ENCODE assay signal across 32 cellular contexts in the genomic region with DNA sequence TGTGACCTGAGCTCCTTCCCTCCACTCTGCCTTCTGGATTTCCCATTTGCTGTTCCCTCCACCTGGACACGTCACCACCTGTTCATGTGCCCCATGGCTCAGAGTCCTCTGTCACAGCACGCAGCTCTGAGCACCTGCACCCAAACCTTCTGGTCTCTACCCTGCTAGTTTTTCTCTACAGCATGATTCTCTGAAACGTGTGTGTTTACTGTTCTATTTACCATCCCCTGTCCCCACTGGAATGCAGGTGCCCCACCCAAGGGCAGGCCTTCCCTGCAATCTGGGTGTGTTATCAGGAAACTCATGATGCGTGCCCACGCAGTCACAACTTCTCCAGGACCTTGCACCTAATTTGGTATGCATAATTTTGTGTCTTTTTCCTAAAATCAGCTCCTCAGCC.
DNase-seq lines count a peak whose midpoint lies in the region; ATAC-seq, FAIRE-seq and TF ChIP-seq lines count a peak whose summit lies in the region.
"Had no signal": no experiment of that assay in that cellular context is flagged by ENCODE, and none has a peak within 500 bp of the region (broad histone marks: within the 10 kb centered on the region; RNA-seq: fewer than 3 reads in every experiment).

No MANE protein-coding gene starts in this region.

- no peaks in the 10 kb centered on the region for H4K20me1 ChIP-seq in IMR-90 (ENCODE audit: insufficient read depth, low read length)

- H3K4ac ChIP-seq in IMR-90 (ENCODE audit: low read depth, low read length), result peak overlapping the region; percentile 59; the same call in 1 of the 2 replicates

- 100% methylated on average over 1 of the region's 5 CpGs; no CpG with 5 or more reads in 1 of the 2 experiments for WGBS in IMR-90 (ENCODE audit: extremely low coverage in 2 of 2, insufficient read length in 1 of 2), 2 experiments
- WGBS in transverse colon (ENCODE audit: low coverage in 1 of 2), 2 donors, result 47 to 53% methylated on average over 3 to 5 of the region's 5 CpGs

- H2BK20ac ChIP-seq in IMR-90 (ENCODE audit: low read depth, low read length), result peak overlapping the region; percentile 72

- peak overlapping the region; percentile 57; the same call in 1 of the 2 replicates for H2BK120ac ChIP-seq in IMR-90 (ENCODE audit: low read depth, low read length)

- H2AFZ ChIP-seq in IMR-90 (replicated peaks; ENCODE audit: low read length, poor library complexity), result no peak overlapping the region
- H2AFZ ChIP-seq: GM23248 had no signal

- H2BK5ac ChIP-seq in IMR-90 (ENCODE audit: low read depth, low read length, poor library complexity, severe bottlenecking), result no peak overlapping the region

- in situ Hi-C loops in IMR-90 (cut with MboI; ENCODE audit: low sequenced_read_pairs) (no loop called here), transverse colon (cut with MboI; ENCODE audit: low pct_ligation_motif_present in 1 of 4, low pct_unique_long_range_greater_than_20kb in 1 of 4, low sequenced_read_pairs in 3 of 4) (no loop called here)

- POLR2A ChIA-PET in IMR-90 (lab: Charles Lee; ENCODE audit: unreplicated experiment), result no interaction called here

- peak overlapping the region; percentile 0; the same call in 1 of the 2 replicates for H2AK5ac ChIP-seq in IMR-90 (ENCODE audit: low read depth, low read length)

- H3K27me3 ChIP-seq in IMR-90 (ENCODE audit: control insufficient read depth, insufficient read depth, low read length) (no peaks in the 10 kb centered on the region), bronchial epithelial cell (ENCODE audit: control insufficient read depth, insufficient read depth, low read length) (no peaks in the 10 kb centered on the region), transverse colon (no peaks in the 10 kb centered on the region)
- H3K27me3 ChIP-seq: spleen, tibial artery had no signal

- H3K56ac ChIP-seq in IMR-90 (ENCODE audit: extremely low read depth, insufficient read depth, low read length), result no peak overlapping the region

- H3K9ac ChIP-seq in IMR-90 (ENCODE audit: low read depth, low read length), result no peak overlapping the region
- H3K9ac ChIP-seq: GM23248 had no signal

- no peak for TF ChIP-seq EP300 in transverse colon (IDR thresholded peaks at IDR 0.05; ENCODE audit: low read depth)

- H3K9me3 ChIP-seq in IMR-90 (ENCODE audit: control insufficient read depth, insufficient read depth, low read length) (no peaks in the 10 kb centered on the region), mucosa of descending colon (no peaks in the 10 kb centered on the region), transverse colon (no peaks in the 10 kb centered on the region)
- H3K9me3 ChIP-seq: spleen, tibial artery had no signal

- DNase-seq in IMR-90, result no peak
- peak; percentile 53 for DNase-seq in bronchial epithelial cell (ENCODE audit: low read depth)
- peak in 2 of 3 donors; percentile 7 to 41 for DNase-seq in mucosa of descending colon
- peak; percentile 25 for DNase-seq in transverse colon
- no peak for DNase-seq in activated CD4-positive, CD25-positive, alpha-beta regulatory T cell (lab: John Stamatoyannopoulos, UW)
- DNase-seq in GM20000 (ENCODE audit: low spot score), result no peak
- DNase-seq: activated CD4-positive, alpha-beta T cell treated with anti-CD3 and anti-CD28 coated beads for 36 hours; activated CD8-positive, alpha-beta T cell treated with anti-CD3 and anti-CD28 coated beads, Interleukin-2, amount 10 ng/mL, durations not matched to agents 7 days and 5 days; activated naive CD4-positive, alpha-beta T cell treated with anti-CD3 and anti-CD28 coated beads, Interleukin-2, amount 50 U/mL, for 16 hours; amniotic stem cell; COR-L47; DMS79; GM23248; HFFc6; hippocampal formation; KG1; NCI-H1436 treated with DMSO at 0.1 percent for 48 hours; NCI-H2107; NCI-H345; posterior cingulate gyrus; SIG-M5; spleen; stimulated activated CD4-positive, alpha-beta T cell treated with anti-CD3 and anti-CD28 coated beads, Interleukin-2, amount 100 ng/mL, for 24 hours; stimulated activated naive CD8-positive, alpha-beta T cell treated with anti-CD3 and anti-CD28 coated beads, Interleukin-15, amount 100 ng/mL, for 72 hours; SW 1271; T-helper 9 cell; tibial artery had no signal

- no peak for TF ChIP-seq RAD21 in IMR-90 (IDR thresholded peaks at IDR 0.05; ENCODE audit: low read length)

- H3K4me3 ChIP-seq in IMR-90 (ENCODE audit: insufficient read depth, low read depth, low read length), result no peak overlapping the region
- H3K4me3 ChIP-seq in bronchial epithelial cell (ENCODE audit: low read depth, low read length), result no peak overlapping the region
- no peak overlapping the region for H3K4me3 ChIP-seq in mucosa of descending colon
- H3K4me3 ChIP-seq in transverse colon, result no peak overlapping the region
- H3K4me3 ChIP-seq: GM23248, spleen, tibial artery had no signal

- no peak overlapping the region for H3K4me2 ChIP-seq in IMR-90 (ENCODE audit: low read depth, low read length)

- H3K9me1 ChIP-seq in IMR-90 (ENCODE audit: insufficient read depth, low read length), result peaks cover 4% of the 10 kb centered on the region; the same call in 1 of the 2 replicates

- no peak for FAIRE-seq in bronchial epithelial cell (lab: Jason Lieb, UNC)
- FAIRE-seq: G401.6 had no signal

- peak overlapping the region; percentile 41; the same call in 1 of the 3 replicates for H2BK15ac ChIP-seq in IMR-90 (ENCODE audit: low read depth, low read length)

- TF ChIP-seq CTCF in IMR-90 (conservative IDR thresholded peaks at IDR 0.05; ENCODE audit: low read depth, low read length) (no peak), bronchial epithelial cell (IDR thresholded peaks at IDR 0.05; ENCODE audit: insufficient read depth, low read length, severe bottlenecking) (no peak), mucosa of descending colon (IDR thresholded peaks at IDR 0.05) (no peak), transverse colon (IDR thresholded peaks at IDR 0.05) (no peak), GM20000 (IDR thresholded peaks at IDR 0.05; ENCODE audit: extremely low read depth, missing control alignments) (no peak)

- H4K91ac ChIP-seq in IMR-90 (ENCODE audit: insufficient read depth, low read depth, low read length), result peak overlapping the region; percentile 13; the same call in 1 of the 2 replicates

- H3K36me3 ChIP-seq in IMR-90 (ENCODE audit: control insufficient read depth, insufficient read depth, low read length) (no peaks in the 10 kb centered on the region), bronchial epithelial cell (ENCODE audit: control insufficient read depth, insufficient read depth, low read length) (no peaks in the 10 kb centered on the region), mucosa of descending colon (ENCODE audit: low read depth) (no peaks in the 10 kb centered on the region), transverse colon (no peaks in the 10 kb centered on the region)
- H3K36me3 ChIP-seq: spleen, tibial artery had no signal

- BruUV-seq in IMR-90 (replicated peaks; lab: Mats Ljungman, UMichigan), result no TSS peak

- H3K27ac ChIP-seq in IMR-90 (ENCODE audit: insufficient read depth, low read length) (no peak overlapping the region), transverse colon (no peak overlapping the region)
- H3K27ac ChIP-seq: C4-2B, GM23248, spleen, tibial artery had no signal

- dilution Hi-C loops in IMR-90 (cut with HindIII; ENCODE audit: low sequenced_read_pairs, unreplicated experiment), result no loop called here

- H3K79me1 ChIP-seq in IMR-90 (ENCODE audit: low read depth in 1 of 2, low read length in 2 of 2), result no peaks in the 10 kb centered on the region

- H3K14ac ChIP-seq in IMR-90 (replicated peaks; ENCODE audit: low read depth, low read length), result peak overlapping the region; percentile 19; the same call in 1 of the 2 replicates

- H3K23ac ChIP-seq in IMR-90 (ENCODE audit: low read depth, low read length), result no peak overlapping the region

- TF ChIP-seq POLR2A in IMR-90 (IDR thresholded peaks at IDR 0.05; ENCODE audit: low read depth, low read length) (no peak), transverse colon (IDR thresholded peaks at IDR 0.05) (no peak)

- intact Hi-C loops in IMR-90 (cut with micrococcal nuclease), result no loop called here
- intact Hi-C loops in mucosa of descending colon (cut with DNase I, micrococcal nuclease), result no loop called here
- intact Hi-C loops in transverse colon (cut with DNase I; ENCODE audit: low total_unique reads), result no loop called here

- peak overlapping the region in 1 of 2 experiments; percentile 6; a peak in 1 of 4 replicates for H4K8ac ChIP-seq in IMR-90 (ENCODE audit: low read depth in 2 of 2, low read length in 2 of 2)

- peaks cover 9% of the 10 kb centered on the region for H3K4me1 ChIP-seq in IMR-90 (ENCODE audit: control insufficient read depth, insufficient read depth, low read length)
- H3K4me1 ChIP-seq in mucosa of descending colon (ENCODE audit: low read depth), result no peaks in the 10 kb centered on the region
- H3K4me1 ChIP-seq in transverse colon, result no peaks in the 10 kb centered on the region
- H3K4me1 ChIP-seq: spleen, tibial artery had no signal

- no peak overlapping the region for H3K18ac ChIP-seq in IMR-90 (ENCODE audit: low read depth, low read length)

- CTCF ChIA-PET in IMR-90 (lab: Yijun Ruan, JAX), result no interaction called here

- H2AK9ac ChIP-seq in IMR-90 (replicated peaks; ENCODE audit: low read depth, low read length, poor library complexity), result no peak overlapping the region

- ATAC-seq in IMR-90 (ENCODE audit: low read depth) (no peak), mucosa of descending colon (peak; percentile 44), HG03521 (IDR thresholded peaks at IDR 0.05; ENCODE audit: unreplicated experiment) (no peak), GM19328 (IDR thresholded peaks at IDR 0.05; ENCODE audit: unreplicated experiment) (no peak)
- ATAC-seq: activated CD4-positive, alpha-beta T cell treated with anti-CD3 and anti-CD28 coated beads for 36 hours; activated CD8-positive, alpha-beta T cell treated with anti-CD3 and anti-CD28 coated beads, Interleukin-2, amount 10 ng/mL, durations not matched to agents 7 days and 5 days; left colon; stimulated activated naive CD8-positive, alpha-beta T cell treated with anti-CD3 and anti-CD28 coated beads, Interleukin-15, amount 100 ng/mL, for 72 hours had no signal

- H4K5ac ChIP-seq in IMR-90 (ENCODE audit: low read depth, low read length), result no peak overlapping the region

TF ChIP-seq in IMR-90, 13 proteins besides CTCF, POLR2A, EP300 and RAD21 (continues in another document):
- TF ChIP-seq, protein P1, sequence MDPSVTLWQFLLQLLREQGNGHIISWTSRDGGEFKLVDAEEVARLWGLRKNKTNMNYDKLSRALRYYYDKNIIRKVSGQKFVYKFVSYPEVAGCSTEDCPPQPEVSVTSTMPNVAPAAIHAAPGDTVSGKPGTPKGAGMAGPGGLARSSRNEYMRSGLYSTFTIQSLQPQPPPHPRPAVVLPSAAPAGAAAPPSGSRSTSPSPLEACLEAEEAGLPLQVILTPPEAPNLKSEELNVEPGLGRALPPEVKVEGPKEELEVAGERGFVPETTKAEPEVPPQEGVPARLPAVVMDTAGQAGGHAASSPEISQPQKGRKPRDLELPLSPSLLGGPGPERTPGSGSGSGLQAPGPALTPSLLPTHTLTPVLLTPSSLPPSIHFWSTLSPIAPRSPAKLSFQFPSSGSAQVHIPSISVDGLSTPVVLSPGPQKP (IDR thresholded peaks at IDR 0.05; ENCODE audit: borderline replicate concordance, low read depth, low read length), result no peak
- no peak for TF ChIP-seq CHD1 (IDR thresholded peaks at IDR 0.05; ENCODE audit: low read depth, low read length)
- no peak for TF ChIP-seq MAFK (IDR thresholded peaks at IDR 0.05; ENCODE audit: low read depth, low read length)
- TF ChIP-seq MXI1 (IDR thresholded peaks at IDR 0.05; ENCODE audit: borderline replicate concordance, low read depth, low read length), result no peak

Comparison
In these comparisons a context has a peak if more than half of its experiments do, and no peak if none do; other contexts are left out.
1. DNase-seq: peak in bronchial epithelial cell (single experiment), mucosa of descending colon (2 of 3) and transverse colon (single experiment); none in IMR-90 (single experiment), activated CD4-positive, CD25-positive, alpha-beta regulatory T cell (0 of 4) and GM20000 (single experiment).